15 cellular contexts compared by ENCODE assay signal in genomic region chr18:12374398-12374797, GRCh38. TPM values are rescaled to one million over a fixed set of nuclear protein-coding genes. Genes with fewer than 3 reads are reported as not detected.
DNase-seq lines count a peak whose midpoint lies in the region; ATAC-seq and TF ChIP-seq lines count a peak whose summit lies in the region.
"Had no signal": no experiment of that assay in that cellular context is flagged by ENCODE, and none has a peak within 500 bp of the region (broad histone marks: within the 10 kb centered on the region; RNA-seq: fewer than 3 reads in every experiment).

No MANE protein-coding gene starts in this region.

- H3K18ac ChIP-seq in H9 (ENCODE audit: insufficient read length, low read depth, low read length): no peak overlapping the region

- H3K9me3 Mint-ChIP-seq in activated CD4-positive, alpha-beta T cell treated with anti-CD3 and anti-CD28 coated beads, Interleukin-2, amount 10 ng/mL, durations not matched to agents 24 days and 14 days: no peaks in the 10 kb centered on the region
- H3K9me3 Mint-ChIP-seq in H9: no peaks in the 10 kb centered on the region; a peak in 2 of 5 replicates
- no peaks in the 10 kb centered on the region for H3K9me3 Mint-ChIP-seq in activated naive CD8-positive, alpha-beta T cell treated with anti-CD3 and anti-CD28 coated beads, Interleukin-2, amount 10 ng/mL, durations not matched to agents 7 days and 5 days
- no peaks in the 10 kb centered on the region for H3K9me3 Mint-ChIP-seq in nephron progenitor cell

- H4K20me1 ChIP-seq in H9 (ENCODE audit: control insufficient read depth, insufficient read depth, insufficient read length): no peaks in the 10 kb centered on the region

- no peaks in the 10 kb centered on the region for H3K27me3 ChIP-seq in H9 (ENCODE audit: insufficient read depth, low read length)
- H3K27me3 ChIP-seq: esophagus squamous epithelium, upper lobe of right lung had no signal

- H3K9me3 ChIP-seq in H9 (ENCODE audit: control insufficient read depth, low read depth, low read length): no peaks in the 10 kb centered on the region
- H3K9me3 ChIP-seq: esophagus squamous epithelium, upper lobe of right lung had no signal

- no peak overlapping the region for H2AFZ ChIP-seq in H9 (ENCODE audit: low read length)
- H2AFZ ChIP-seq: GM23248 had no signal

- H3K4me1 Mint-ChIP-seq in activated CD4-positive, alpha-beta T cell treated with anti-CD3 and anti-CD28 coated beads, Interleukin-2, amount 10 ng/mL, durations not matched to agents 24 days and 14 days: peaks cover 47% of the 10 kb centered on the region
- H3K4me1 Mint-ChIP-seq in H9: peaks cover 25 to 30% of the 10 kb centered on the region in 2 experiments
- peaks cover 42% of the 10 kb centered on the region for H3K4me1 Mint-ChIP-seq in activated naive CD8-positive, alpha-beta T cell treated with anti-CD3 and anti-CD28 coated beads, Interleukin-2, amount 10 ng/mL, durations not matched to agents 7 days and 5 days
- peaks cover 42% of the 10 kb centered on the region for H3K4me1 Mint-ChIP-seq in nephron progenitor cell

- no peak overlapping the region for H4K8ac ChIP-seq in H9 (replicated peaks; ENCODE audit: insufficient read length, low read depth, low read length)

- H3K79me2 ChIP-seq in H9 (ENCODE audit: insufficient read depth, low read length): peaks cover 40% of the 10 kb centered on the region

- H3K9ac ChIP-seq in H9 (ENCODE audit: extremely low read depth, insufficient read length, low read length): no peak overlapping the region
- H3K9ac ChIP-seq: GM23248 had no signal

- intact Hi-C loops in activated CD4-positive, alpha-beta T cell treated with anti-CD3 and anti-CD28 coated beads, Interleukin-2, amount 10 ng/mL, durations not matched to agents 24 days and 14 days (cut with micrococcal nuclease): no loop called here

- no peak overlapping the region for H3K14ac ChIP-seq in H9 (ENCODE audit: insufficient read depth, low read length)

- H2BK5ac ChIP-seq in H9 (ENCODE audit: insufficient read length, low read length): no peak overlapping the region

- H2AK5ac ChIP-seq in H9 (ENCODE audit: insufficient read length, low read length): no peak overlapping the region

- H3K27ac Mint-ChIP-seq in activated CD4-positive, alpha-beta T cell treated with anti-CD3 and anti-CD28 coated beads, Interleukin-2, amount 10 ng/mL, durations not matched to agents 24 days and 14 days: no peak overlapping the region
- H3K27ac Mint-ChIP-seq in H9 (peak overlapping the region in 1 of 3 experiments; percentile 38; a peak in 1 of 7 replicates), nephron progenitor cell (no peak overlapping the region)
- H3K27ac Mint-ChIP-seq in activated naive CD8-positive, alpha-beta T cell treated with anti-CD3 and anti-CD28 coated beads, Interleukin-2, amount 10 ng/mL, durations not matched to agents 7 days and 5 days: no peak overlapping the region

- H4K5ac ChIP-seq in H9 (ENCODE audit: insufficient read length, low read depth, low read length): no peak overlapping the region

- no peak for TF ChIP-seq CTCF in H9 (conservative IDR thresholded peaks at IDR 0.05)
- no peak for TF ChIP-seq CTCF in nephron progenitor cell (IDR thresholded peaks at IDR 0.05)
- TF ChIP-seq CTCF in GM13977 (IDR thresholded peaks at IDR 0.05; ENCODE audit: extremely low read depth, insufficient read depth, missing control alignments): no peak

- no peak for ATAC-seq in activated naive CD8-positive, alpha-beta T cell treated with anti-CD3 and anti-CD28 coated beads, Interleukin-2, amount 10 ng/mL, durations not matched to agents 7 days and 5 days (ENCODE audit: low read depth)
- ATAC-seq: upper lobe of right lung had no signal

- peak overlapping the region; percentile 94 for H3K4me3 Mint-ChIP-seq in activated CD4-positive, alpha-beta T cell treated with anti-CD3 and anti-CD28 coated beads, Interleukin-2, amount 10 ng/mL, durations not matched to agents 24 days and 14 days
- H3K4me3 Mint-ChIP-seq in H9 (peak overlapping the region; percentile 7 to 11; a peak in 2 of 5 replicates), nephron progenitor cell (peak overlapping the region; percentile 88)
- peak overlapping the region; percentile 50 for H3K4me3 Mint-ChIP-seq in activated naive CD8-positive, alpha-beta T cell treated with anti-CD3 and anti-CD28 coated beads, Interleukin-2, amount 10 ng/mL, durations not matched to agents 7 days and 5 days

- H3K4me2 ChIP-seq in H9 (ENCODE audit: insufficient read depth, insufficient read length, low read length): no peak overlapping the region

- no peak overlapping the region for H2BK15ac ChIP-seq in H9 (ENCODE audit: low read depth, low read length)

- H4K91ac ChIP-seq in H9 (ENCODE audit: insufficient read length, low read depth, low read length): no peak overlapping the region

- H3K23ac ChIP-seq in H9 (ENCODE audit: insufficient read length, low read depth, low read length): no peak overlapping the region

- H3K4ac ChIP-seq in H9 (ENCODE audit: low read depth, low read length): no peak overlapping the region

- no peak overlapping the region for H3K27ac ChIP-seq in H9 (ENCODE audit: insufficient read length, low read depth, low read length)
- H3K27ac ChIP-seq: esophagus squamous epithelium, GM23248, upper lobe of right lung had no signal

- no peak overlapping the region for H2BK20ac ChIP-seq in H9 (ENCODE audit: low read depth, low read length, poor library complexity, severe bottlenecking)

- WGBS in H9 (ENCODE audit: extremely low coverage, insufficient read length, low lambda C conversion rate): no CpG with 5 or more reads among the region's 5 CpGs

- peaks cover 4% of the 10 kb centered on the region; the same call in 1 of the 2 replicates for H3K4me1 ChIP-seq in H9 (ENCODE audit: insufficient read depth, low read length)

- H3K56ac ChIP-seq in H9 (ENCODE audit: insufficient read length, low read depth, low read length): no peak overlapping the region

- POLR2A ChIA-PET in activated naive CD8-positive, alpha-beta T cell treated with anti-CD3 and anti-CD28 coated beads, Interleukin-2, amount 10 ng/mL, durations not matched to agents 7 days and 5 days (lab: Charles Lee): interaction anchor here (1.1 kb wide), 1 partner anchor 328 kb away, joined by 3 read pairs; the partner anchor contains the start of genes CEP76 and PSMG2

- H2BK12ac ChIP-seq in H9 (ENCODE audit: insufficient read length, low read depth, low read length): no peak overlapping the region

- H3T11ph ChIP-seq in H9 (ENCODE audit: low read length): no peak overlapping the region

- peaks cover 4% of the 10 kb centered on the region for H3K27me3 Mint-ChIP-seq in activated CD4-positive, alpha-beta T cell treated with anti-CD3 and anti-CD28 coated beads, Interleukin-2, amount 10 ng/mL, durations not matched to agents 24 days and 14 days
- H3K27me3 Mint-ChIP-seq in H9 (ENCODE audit: low read depth) (no peaks in the 10 kb centered on the region), nephron progenitor cell (ENCODE audit: low read depth, poor library complexity) (peaks cover 4% of the 10 kb centered on the region)
- peaks cover 6% of the 10 kb centered on the region for H3K27me3 Mint-ChIP-seq in activated naive CD8-positive, alpha-beta T cell treated with anti-CD3 and anti-CD28 coated beads, Interleukin-2, amount 10 ng/mL, durations not matched to agents 7 days and 5 days

- in situ Hi-C loops in GM13977 (cut with MboI; ENCODE audit: low pct_unique_long_range_greater_than_20kb, low sequenced_read_pairs, unreplicated experiment): no loop called here

- peaks cover 13% of the 10 kb centered on the region for H3K23me2 ChIP-seq in H9 (ENCODE audit: insufficient read length, low read depth, low read length, poor library complexity, severe bottlenecking)

- H3K36me3 Mint-ChIP-seq in activated CD4-positive, alpha-beta T cell treated with anti-CD3 and anti-CD28 coated beads, Interleukin-2, amount 10 ng/mL, durations not matched to agents 24 days and 14 days (ENCODE audit: low read depth): peaks cover 15% of the 10 kb centered on the region
- H3K36me3 Mint-ChIP-seq in H9 (ENCODE audit: insufficient read depth in 1 of 3, low read depth in 3 of 3) (peaks cover 4 to 18% (median 6%) of the 10 kb centered on the region in 3 experiments; a peak in 6 of 7 replicates), nephron progenitor cell (ENCODE audit: low read depth) (peaks cover 25% of the 10 kb centered on the region)
- peaks cover 15% of the 10 kb centered on the region for H3K36me3 Mint-ChIP-seq in activated naive CD8-positive, alpha-beta T cell treated with anti-CD3 and anti-CD28 coated beads, Interleukin-2, amount 10 ng/mL, durations not matched to agents 7 days and 5 days

- no peaks in the 10 kb centered on the region for H3K79me1 ChIP-seq in H9 (ENCODE audit: insufficient read depth, low read depth, low read length, poor library complexity, severe bottlenecking)

- no peak for DNase-seq in activated CD4-positive, alpha-beta T cell treated with anti-CD3 and anti-CD28 coated beads, Interleukin-2, amount 10 ng/mL, durations not matched to agents 24 days and 14 days
- DNase-seq in activated CD4-positive, alpha-beta T cell treated with anti-CD3 and anti-CD28 coated beads for 4 hours: no peak
- no peak for DNase-seq in H9
- DNase-seq in activated naive CD8-positive, alpha-beta T cell treated with anti-CD3 and anti-CD28 coated beads, Interleukin-2, amount 10 ng/mL, durations not matched to agents 7 days and 5 days: no peak
- DNase-seq in nephron progenitor cell: no peak
- DNase-seq in MV-4-11 (lab: John Stamatoyannopoulos, UW): no peak
- no peak for DNase-seq in ecto neural progenitor cell (ENCODE audit: low spot score)
- DNase-seq in GM13977 (ENCODE audit: low spot score): no peak
- DNase-seq: DMS 273 treated with DMSO at 0.1 percent for 48 hours, esophagus squamous epithelium, GM23248, NCI-H1436 treated with DMSO at 0.1 percent for 48 hours, NCI-H526, upper lobe of right lung had no signal

- H2BK120ac ChIP-seq in H9 (ENCODE audit: low read depth, low read length, poor library complexity, severe bottlenecking): no peak overlapping the region

RNA-seq across cellular contexts. Expression of gene AFG3L2, which starts 2.6 kb away (rescaled TPM):
- total RNA-seq in activated CD4-positive, alpha-beta T cell treated with anti-CD3 and anti-CD28 coated beads, Interleukin-2, amount 10 ng/mL, durations not matched to agents 24 days and 14 days: 71.8 and 74.6 TPM in 2 replicates
- 73.5 and 75.8 TPM in 2 replicates for total RNA-seq in H9 (2021)
- total RNA-seq in activated naive CD8-positive, alpha-beta T cell treated with anti-CD3 and anti-CD28 coated beads, Interleukin-2, amount 10 ng/mL, durations not matched to agents 7 days and 5 days: 10 to 100 TPM; 38.3 to 40.3 TPM

RNA-seq across cellular contexts. Expression of gene PRELID3A, which starts 33.3 kb away (rescaled TPM):
- total RNA-seq in activated CD4-positive, alpha-beta T cell treated with anti-CD3 and anti-CD28 coated beads, Interleukin-2, amount 10 ng/mL, durations not matched to agents 24 days and 14 days: 5.5 and 5.9 TPM in 2 replicates
- total RNA-seq in H9 (2021): 4.8 and 5.4 TPM in 2 replicates
- 1 to 10 TPM; 5.5 to 6.6 TPM for total RNA-seq in activated naive CD8-positive, alpha-beta T cell treated with anti-CD3 and anti-CD28 coated beads, Interleukin-2, amount 10 ng/mL, durations not matched to agents 7 days and 5 days
- total RNA-seq: mononuclear cell had no signal

Comparison
In these comparisons a context has a peak if more than half of its experiments do, and no peak if none do; other contexts are left out.
1. H3K4me3 Mint-ChIP-seq: peak in every context shown above with its lines; median percentile 94 in activated CD4-positive, alpha-beta T cell treated with anti-CD3 and anti-CD28 coated beads, Interleukin-2, amount 10 ng/mL, durations not matched to agents 24 days and 14 days; 88 in nephron progenitor cell; 50 in activated naive CD8-positive, alpha-beta T cell treated with anti-CD3 and anti-CD28 coated beads, Interleukin-2, amount 10 ng/mL, durations not matched to agents 7 days and 5 days; 9 in H9.